Comparison of ENCODE assay signal across 20 cellular contexts in genomic region chr9:135017916-135018915, GRCh38.
"Had no signal": no experiment of that assay in that cellular context is flagged by ENCODE, and none has a peak within 500 bp of the region (broad histone marks: within the 10 kb centered on the region; RNA-seq: fewer than 3 reads in every experiment).

No MANE protein-coding gene starts in this region.

- H3K9me3 Mint-ChIP-seq: activated naive CD4-positive, alpha-beta T cell treated with anti-CD3 and anti-CD28 coated beads, Interleukin-2, amount 50 U/mL, for 72 hours; activated T-cell treated with anti-CD3 and anti-CD28 coated beads, Interleukin-2, amount 50 U/mL, for 24 hours; effector memory CD8-positive, alpha-beta T cell; immature natural killer cell; memory B cell; neural crest cell; stimulated activated naive B cell treated with anti-CD40 and anti-IgM and Interleukin-4, amounts not matched to agents 10 μg/mL and 1 μg/mL and 100 μg/mL, for 72 hours had no signal

- H3K4me1 ChIP-seq: psoas muscle, thyroid gland had no signal

- H3K36me3 ChIP-seq: esophagus squamous epithelium, thyroid gland had no signal

- H3K4me3 ChIP-seq: esophagus squamous epithelium, psoas muscle, thyroid gland had no signal

- ATAC-seq: effector memory CD8-positive, alpha-beta T cell; psoas muscle; right cardiac atrium had no signal

- H3K4me1 Mint-ChIP-seq: immature natural killer cell, memory B cell had no signal

- DNase-seq: activated CD4-positive, alpha-beta T cell treated with anti-CD3 and anti-CD28 coated beads, Interleukin-2, amount 50 U/mL, for 48 hours; activated CD4-positive, CD25-positive, alpha-beta regulatory T cell; activated gamma-delta T cell treated with Interleukin-2 at 50 U/mL for 16 hours; activated T-cell treated with anti-CD3 and anti-CD28 coated beads, Interleukin-2, amount 50 U/mL, for 24 hours; amniotic stem cell; caudate nucleus; effector memory CD8-positive, alpha-beta T cell; esophagus squamous epithelium; immature natural killer cell; right cardiac atrium; small intestine; stimulated activated CD4-positive, alpha-beta T cell treated with anti-CD3 and anti-CD28 coated beads, Interleukin-4, amount 100 ng/mL, for 24 hours; stimulated activated naive B cell treated with anti-CD40 and anti-IgM and Interleukin-4, amounts not matched to agents 10 μg/mL and 1 μg/mL and 100 μg/mL, for 72 hours; T-helper 1 cell; T-helper 9 cell; thyroid gland had no signal

- H3K27me3 ChIP-seq: thyroid gland had no signal

- H3K27ac Mint-ChIP-seq: activated T-cell treated with anti-CD3 and anti-CD28 coated beads, Interleukin-2, amount 50 U/mL, for 24 hours; effector memory CD8-positive, alpha-beta T cell; immature natural killer cell; memory B cell; stimulated activated naive B cell treated with anti-CD40 and anti-IgM and Interleukin-4, amounts not matched to agents 10 μg/mL and 1 μg/mL and 100 μg/mL, for 72 hours had no signal

- H3K9me3 ChIP-seq: esophagus squamous epithelium, psoas muscle, thyroid gland had no signal

- H3K36me3 Mint-ChIP-seq: activated naive CD4-positive, alpha-beta T cell treated with anti-CD3 and anti-CD28 coated beads, Interleukin-2, amount 50 U/mL, for 72 hours; immature natural killer cell; memory B cell; stimulated activated naive B cell treated with anti-CD40 and anti-IgM and Interleukin-4, amounts not matched to agents 10 μg/mL and 1 μg/mL and 100 μg/mL, for 72 hours had no signal

- H3K27ac ChIP-seq: esophagus squamous epithelium, psoas muscle, thyroid gland had no signal

- H3K4me3 Mint-ChIP-seq: activated T-cell treated with anti-CD3 and anti-CD28 coated beads, Interleukin-2, amount 50 U/mL, for 24 hours; effector memory CD8-positive, alpha-beta T cell; immature natural killer cell; memory B cell; neural crest cell; stimulated activated naive B cell treated with anti-CD40 and anti-IgM and Interleukin-4, amounts not matched to agents 10 μg/mL and 1 μg/mL and 100 μg/mL, for 72 hours had no signal
